ENCODE assay signal across 11 cellular contexts in the genomic region with DNA sequence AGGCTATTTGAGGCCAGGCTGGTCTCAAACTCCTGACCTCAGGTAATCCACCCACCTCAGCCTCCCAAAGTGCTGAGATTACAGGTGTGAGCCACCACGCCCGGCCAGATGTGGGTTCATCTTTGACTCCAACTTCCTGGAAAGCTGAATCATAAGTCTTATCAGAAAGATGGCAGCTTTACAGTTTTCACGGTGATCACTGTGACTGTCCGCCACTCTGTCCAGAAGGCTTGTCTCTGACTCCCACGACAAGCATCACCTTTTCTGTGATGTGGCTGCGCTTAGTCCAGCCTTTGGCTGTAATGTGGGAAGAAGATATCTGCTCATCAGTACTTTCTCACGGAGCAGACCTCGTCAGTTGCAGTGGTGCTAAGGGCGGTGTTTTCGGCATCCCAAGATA.
"Had no signal": no experiment of that assay in that cellular context is flagged by ENCODE, and none has a peak within 500 bp of the region (broad histone marks: within the 10 kb centered on the region; RNA-seq: fewer than 3 reads in every experiment).

No MANE protein-coding gene starts in this region.

- ATAC-seq: HCT116 had no signal

- H3K27ac ChIP-seq: GM23248 had no signal

- H3K9ac ChIP-seq: GM23248 had no signal

- H3K27ac Mint-ChIP-seq: H9, HFFc6 had no signal

- H3K9me3 Mint-ChIP-seq: GM23338 had no signal

- H3K36me3 ChIP-seq: HAP-1 had no signal

- H3K4me3 Mint-ChIP-seq: GM23338, H9, HFFc6 had no signal

- H3K4me3 ChIP-seq: GM23248, GM23338, HAP-1 had no signal

- FAIRE-seq: H1, H54 had no signal

- H3K4me1 ChIP-seq: HAP-1 had no signal

- H3K9me3 ChIP-seq: HAP-1 had no signal

- H2AFZ ChIP-seq: GM23248, GM23338 had no signal

- DNase-seq: GM23248, GOT3, H7, H9, HCEC 1CT, HFFc6 had no signal
